Comparison of ENCODE assay signal across 11 cellular contexts in the genomic region with DNA sequence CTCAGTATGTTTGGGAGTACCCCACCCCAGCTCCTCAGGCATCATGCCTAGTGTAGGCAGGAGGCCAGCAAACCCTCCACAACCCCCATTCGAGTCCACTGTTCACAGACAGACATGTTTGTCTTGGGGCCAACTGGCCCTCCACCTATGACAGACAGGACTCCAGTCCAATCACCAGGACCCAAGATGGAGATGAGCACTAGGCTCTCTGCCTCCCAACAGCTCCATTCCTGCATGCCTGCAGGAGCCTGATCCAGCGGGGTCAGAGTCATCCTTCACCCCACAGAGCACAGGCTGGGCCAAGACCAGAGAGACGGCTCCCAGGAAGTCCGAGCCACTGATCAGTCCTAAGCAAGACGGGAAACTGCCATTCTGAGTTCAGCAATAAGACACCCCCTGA. TPM values are rescaled to one million over a fixed set of nuclear protein-coding genes. Genes with fewer than 3 reads are reported as not detected.
DNase-seq lines count a peak whose midpoint lies in the region; ATAC-seq and TF ChIP-seq lines count a peak whose summit lies in the region.
"Had no signal": no experiment of that assay in that cellular context is flagged by ENCODE, and none has a peak within 500 bp of the region (broad histone marks: within the 10 kb centered on the region; RNA-seq: fewer than 3 reads in every experiment).

No MANE protein-coding gene starts in this region.

- dilution Hi-C loops in IMR-90 (cut with HindIII; ENCODE audit: low sequenced_read_pairs, unreplicated experiment): no loop called here

- H3K27me3 Mint-ChIP-seq in chondrocyte (ENCODE audit: low read depth) (no peaks in the 10 kb centered on the region), mesothelial cell of epicardium (ENCODE audit: low read depth) (no peaks in the 10 kb centered on the region)
- peaks cover 4% of the 10 kb centered on the region for H3K27me3 Mint-ChIP-seq in activated T-helper 2 cell treated with anti-CD3 and anti-CD28 coated beads, Interferon-gamma antibody, Interleukin-2, Interleukin-4, amounts not matched to agents 10 μg/mL and 5 μg/mL and 100 μg/mL, durations not matched to agents 14 hours and 24 hours and 36 hours (ENCODE audit: low read depth)

- H2BK20ac ChIP-seq in IMR-90 (ENCODE audit: low read depth, low read length): peak overlapping the region; percentile 98

- H3K36me3 Mint-ChIP-seq in chondrocyte (ENCODE audit: low read depth) (peaks cover 10% of the 10 kb centered on the region), mesothelial cell of epicardium (peaks cover 15% of the 10 kb centered on the region)
- no peaks in the 10 kb centered on the region for H3K36me3 Mint-ChIP-seq in activated T-helper 2 cell treated with anti-CD3 and anti-CD28 coated beads, Interferon-gamma antibody, Interleukin-2, Interleukin-4, amounts not matched to agents 10 μg/mL and 5 μg/mL and 100 μg/mL, durations not matched to agents 14 hours and 24 hours and 36 hours (ENCODE audit: low read depth)

- WGBS in IMR-90 (ENCODE audit: extremely low coverage in 2 of 2, insufficient read length in 1 of 2), 2 experiments: no CpG with 5 or more reads among the region's 5 CpGs

- H3K9ac ChIP-seq in IMR-90 (ENCODE audit: low read depth, low read length): peak overlapping the region; percentile 20; the same call in 1 of the 2 replicates

- in situ Hi-C loops in IMR-90 (cut with MboI; ENCODE audit: low sequenced_read_pairs): no loop called here

- TF ChIP-seq POLR2A in IMR-90 (IDR thresholded peaks at IDR 0.05; ENCODE audit: low read depth, low read length): no peak

- H3K27ac ChIP-seq in IMR-90 (ENCODE audit: insufficient read depth, low read length): peak overlapping the region; percentile 99
- H3K27ac ChIP-seq in tibial artery: peak overlapping the region; percentile 71 to 81

- peaks cover 53% of the 10 kb centered on the region for H3K4me1 ChIP-seq in IMR-90 (ENCODE audit: control insufficient read depth, insufficient read depth, low read length)
- peaks cover 15 to 73% (median 67%) of the 10 kb centered on the region in 4 donors for H3K4me1 ChIP-seq in tibial artery

- peak overlapping the region; percentile 69 for H4K5ac ChIP-seq in IMR-90 (ENCODE audit: low read depth, low read length)

- ATAC-seq in IMR-90 (ENCODE audit: low read depth) (no peak), GM18909 (IDR thresholded peaks at IDR 0.05; ENCODE audit: poor library complexity, unreplicated experiment) (no peak), esophagus mucosa (no peak)

- no TSS peak for BruUV-seq in IMR-90 (replicated peaks; lab: Mats Ljungman, UMichigan)

- H3K27me3 ChIP-seq in IMR-90 (ENCODE audit: control insufficient read depth, insufficient read depth, low read length) (no peaks in the 10 kb centered on the region), tibial artery (no peaks in the 10 kb centered on the region)

- H3K9me3 ChIP-seq in IMR-90 (ENCODE audit: control insufficient read depth, insufficient read depth, low read length): no peaks in the 10 kb centered on the region
- no peaks in the 10 kb centered on the region for H3K9me3 ChIP-seq in tibial artery

- H3K4ac ChIP-seq in IMR-90 (ENCODE audit: low read depth, low read length): peak overlapping the region; percentile 100

- TF ChIP-seq RAD21 in IMR-90 (IDR thresholded peaks at IDR 0.05; ENCODE audit: low read length): no peak

- H3K9me3 Mint-ChIP-seq in chondrocyte (ENCODE audit: low read depth) (no peaks in the 10 kb centered on the region), mesothelial cell of epicardium (no peaks in the 10 kb centered on the region)
- H3K9me3 Mint-ChIP-seq in activated T-helper 2 cell treated with anti-CD3 and anti-CD28 coated beads, Interferon-gamma antibody, Interleukin-2, Interleukin-4, amounts not matched to agents 10 μg/mL and 5 μg/mL and 100 μg/mL, durations not matched to agents 14 hours and 24 hours and 36 hours: no peaks in the 10 kb centered on the region

- H3K9me1 ChIP-seq in IMR-90 (ENCODE audit: insufficient read depth, low read length): peaks cover 68% of the 10 kb centered on the region

- H3K14ac ChIP-seq in IMR-90 (replicated peaks; ENCODE audit: low read depth, low read length): peak overlapping the region; percentile 71

- peak overlapping the region; percentile 99 for H4K91ac ChIP-seq in IMR-90 (ENCODE audit: insufficient read depth, low read depth, low read length)

- peak overlapping the region; percentile 99 for H2BK5ac ChIP-seq in IMR-90 (ENCODE audit: low read depth, low read length, poor library complexity, severe bottlenecking)

- peak overlapping the region; percentile 10 for H2AFZ ChIP-seq in IMR-90 (replicated peaks; ENCODE audit: low read length, poor library complexity)

- no peaks in the 10 kb centered on the region for H4K20me1 ChIP-seq in IMR-90 (ENCODE audit: insufficient read depth, low read length)

- intact Hi-C loops in IMR-90 (cut with micrococcal nuclease) (loop anchor here (10.0 kb wide), 1 partner anchor 193 kb away; the partner anchor contains the start of gene AKIP1), tibial artery (cut with DNase I; ENCODE audit: low total_unique reads) (no loop called here)
- intact Hi-C loops in activated T-helper 2 cell treated with anti-CD3 and anti-CD28 coated beads, Interferon-gamma antibody, Interleukin-2, Interleukin-4, amounts not matched to agents 10 μg/mL and 5 μg/mL and 100 μg/mL, durations not matched to agents 14 hours and 24 hours and 36 hours (cut with micrococcal nuclease): no loop called here

- peaks cover 69% of the 10 kb centered on the region for H3K4me1 Mint-ChIP-seq in chondrocyte (ENCODE audit: low read depth)
- H3K4me1 Mint-ChIP-seq in mesothelial cell of epicardium: peaks cover 63% of the 10 kb centered on the region
- H3K4me1 Mint-ChIP-seq in activated T-helper 2 cell treated with anti-CD3 and anti-CD28 coated beads, Interferon-gamma antibody, Interleukin-2, Interleukin-4, amounts not matched to agents 10 μg/mL and 5 μg/mL and 100 μg/mL, durations not matched to agents 14 hours and 24 hours and 36 hours (ENCODE audit: low read depth): peaks cover 2% of the 10 kb centered on the region

- peaks cover 28% of the 10 kb centered on the region for H3K36me3 ChIP-seq in IMR-90 (ENCODE audit: control insufficient read depth, insufficient read depth, low read length)
- H3K36me3 ChIP-seq in tibial artery: peaks cover 6 to 11% (median 7%) of the 10 kb centered on the region in 3 donors

- peak overlapping the region; percentile 98 for H2AK5ac ChIP-seq in IMR-90 (ENCODE audit: low read depth, low read length)

- CTCF ChIA-PET in IMR-90 (lab: Yijun Ruan, JAX): no interaction called here

- peaks cover 16 to 81% of the 10 kb centered on the region in 2 experiments for H3K79me1 ChIP-seq in IMR-90 (ENCODE audit: low read depth in 1 of 2, low read length in 2 of 2)

- peak overlapping the region; percentile 69; the same call in 2 of the 3 replicates for H2BK15ac ChIP-seq in IMR-90 (ENCODE audit: low read depth, low read length)

- H3K4me3 Mint-ChIP-seq in chondrocyte (ENCODE audit: unreplicated experiment) (no peak overlapping the region), mesothelial cell of epicardium (peak overlapping the region; percentile 15)
- H3K4me3 Mint-ChIP-seq in activated T-helper 2 cell treated with anti-CD3 and anti-CD28 coated beads, Interferon-gamma antibody, Interleukin-2, Interleukin-4, amounts not matched to agents 10 μg/mL and 5 μg/mL and 100 μg/mL, durations not matched to agents 14 hours and 24 hours and 36 hours (ENCODE audit: low read depth): no peak overlapping the region

- TF ChIP-seq CTCF in IMR-90 (conservative IDR thresholded peaks at IDR 0.05; ENCODE audit: low read depth, low read length) (no peak), chondrocyte (IDR thresholded peaks at IDR 0.05) (no peak), mesothelial cell of epicardium (IDR thresholded peaks at IDR 0.05; ENCODE audit: unreplicated experiment) (no peak), tibial artery (IDR thresholded peaks at IDR 0.05) (no peak)

- peak overlapping the region; percentile 12; the same call in 1 of the 2 replicates for H3K56ac ChIP-seq in IMR-90 (ENCODE audit: extremely low read depth, insufficient read depth, low read length)

- H2BK120ac ChIP-seq in IMR-90 (ENCODE audit: low read depth, low read length): peak overlapping the region; percentile 99

- peak overlapping the region; percentile 61 for H2AK9ac ChIP-seq in IMR-90 (replicated peaks; ENCODE audit: low read depth, low read length, poor library complexity)

- POLR2A ChIA-PET in IMR-90 (lab: Charles Lee; ENCODE audit: unreplicated experiment): no interaction called here

- DNase-seq in IMR-90 (peak; percentile 56), chondrocyte (ENCODE audit: low spot score) (no peak), mesothelial cell of epicardium (ENCODE audit: low spot score in 2 of 2, unreplicated experiment in 2 of 2) (no peak), tibial artery (no peak)
- no peak for DNase-seq in activated CD4-positive, alpha-beta T cell treated with anti-CD3 and anti-CD28 coated beads, Interleukin-2, amount 50 U/mL, for 1 hour
- DNase-seq in activated T-helper 2 cell treated with anti-CD3 and anti-CD28 coated beads, Interferon-gamma antibody, Interleukin-2, Interleukin-4, amounts not matched to agents 10 μg/mL and 5 μg/mL and 100 μg/mL, durations not matched to agents 14 hours and 24 hours and 36 hours (ENCODE audit: low spot score): no peak
- DNase-seq: activated T-cell treated with anti-CD3 and anti-CD28 coated beads, Interleukin-2, amount 50 U/mL, for 48 hours; NCI-H1436 treated with DMSO at 0.1 percent for 48 hours; nucleus accumbens had no signal

- no peak overlapping the region for H3K4me3 ChIP-seq in IMR-90 (ENCODE audit: insufficient read depth, low read depth, low read length)
- H3K4me3 ChIP-seq in tibial artery: no peak overlapping the region

- H3K18ac ChIP-seq in IMR-90 (ENCODE audit: low read depth, low read length): peak overlapping the region; percentile 39

- peak overlapping the region; percentile 54 for H3K23ac ChIP-seq in IMR-90 (ENCODE audit: low read depth, low read length)

- H4K8ac ChIP-seq in IMR-90 (ENCODE audit: low read depth in 2 of 2, low read length in 2 of 2): peak overlapping the region; percentile 54 to 97

- H3K27ac Mint-ChIP-seq in chondrocyte (ENCODE audit: unreplicated experiment) (peak overlapping the region; percentile 96), mesothelial cell of epicardium (peak overlapping the region; percentile 92)
- no peak overlapping the region for H3K27ac Mint-ChIP-seq in activated T-helper 2 cell treated with anti-CD3 and anti-CD28 coated beads, Interferon-gamma antibody, Interleukin-2, Interleukin-4, amounts not matched to agents 10 μg/mL and 5 μg/mL and 100 μg/mL, durations not matched to agents 14 hours and 24 hours and 36 hours

- H3K4me2 ChIP-seq in IMR-90 (ENCODE audit: low read depth, low read length): no peak overlapping the region

RNA-seq across cellular contexts. Expression of gene RPL27A, which starts 39.6 kb away (rescaled TPM):
- total RNA-seq in IMR-90 (2012; rRNA removed): 451 and 786 TPM in 2 replicates
- 849 and 1,003 TPM in 2 replicates for polyA plus RNA-seq in IMR-90 (2012; rRNA removed)
- 588 and 616 TPM in 2 replicates for polyA plus RNA-seq in IMR-90 (2012; cell fraction: cytosol; rRNA removed)
- polyA plus RNA-seq in IMR-90 (2012; cell fraction: nucleus; rRNA removed; ENCODE audit: low replicate concordance): 179 and 302 TPM in 2 replicates
- 546 to 709 TPM (median 571 TPM) in 3 replicates for total RNA-seq in chondrocyte
- 923 to 980 TPM (median 964 TPM) in 3 replicates for total RNA-seq in mesothelial cell of epicardium
- 749 and 766 TPM in 2 replicates for total RNA-seq in activated T-helper 2 cell treated with anti-CD3 and anti-CD28 coated beads, Interferon-gamma antibody, Interleukin-2, Interleukin-4, amounts not matched to agents 10 μg/mL and 5 μg/mL and 100 μg/mL, durations not matched to agents 14 hours and 24 hours and 36 hours
- total RNA-seq in esophagus mucosa: 1,154 TPM

RNA-seq across cellular contexts. Expression of gene TRIM66, which starts 39.7 kb away (rescaled TPM):
- total RNA-seq in IMR-90 (2012; rRNA removed) (3.9 and 5.0 TPM in 2 replicates), chondrocyte (5.3 to 7.2 TPM (median 5.9 TPM) in 3 replicates), mesothelial cell of epicardium (8.3 to 10.1 TPM (median 8.7 TPM) in 3 replicates), esophagus mucosa (11.8 TPM)
- 4.1 and 4.4 TPM in 2 replicates for polyA plus RNA-seq in IMR-90 (2012; rRNA removed)
- 1.6 and 3.7 TPM in 2 replicates for polyA plus RNA-seq in IMR-90 (2012; cell fraction: cytosol; rRNA removed)
- polyA plus RNA-seq in IMR-90 (2012; cell fraction: nucleus; rRNA removed; ENCODE audit: low replicate concordance): 23.4 and 26.7 TPM in 2 replicates
- total RNA-seq in activated T-helper 2 cell treated with anti-CD3 and anti-CD28 coated beads, Interferon-gamma antibody, Interleukin-2, Interleukin-4, amounts not matched to agents 10 μg/mL and 5 μg/mL and 100 μg/mL, durations not matched to agents 14 hours and 24 hours and 36 hours: 13.6 and 14.6 TPM in 2 replicates
